In genomic region chr14:76918176-76918750, GRCh38 we compare ENCODE assay signal across 8 cellular contexts.
A peak's percentile ranks its signal among the peaks of the same experiment; 100 is the strongest.
DNase-seq lines count a peak whose midpoint lies in the region; ATAC-seq and TF ChIP-seq lines count a peak whose summit lies in the region.

No MANE protein-coding gene starts in this region.

- H3K4me1 ChIP-seq in GM23338 (ENCODE audit: insufficient read depth): peaks cover 53% of the 10 kb centered on the region
- peaks cover 27 to 60% of the 10 kb centered on the region in 2 donors for H3K4me1 ChIP-seq in muscle layer of duodenum (ENCODE audit: control insufficient read depth in 1 of 2, insufficient read depth in 2 of 2, low read length in 2 of 2)
- H3K4me1 ChIP-seq in MM.1S (ENCODE audit: low read length): peaks cover 3% of the 10 kb centered on the region; the same call in 1 of the 2 replicates

- H3F3A ChIP-seq in GM23338 (replicated peaks; ENCODE audit: low read depth) (peaks cover 17% of the 10 kb centered on the region), MM.1S (ENCODE audit: insufficient read depth, low read length) (no peaks in the 10 kb centered on the region)

- H4K20me1 ChIP-seq in GM23338 (replicated peaks; ENCODE audit: insufficient read depth) (no peaks in the 10 kb centered on the region), MM.1S (ENCODE audit: insufficient read depth, low read length) (no peaks in the 10 kb centered on the region)

- peak overlapping the region; percentile 91 for H3K27ac Mint-ChIP-seq in GM23338

- no peaks in the 10 kb centered on the region; the same call in 2 of the 3 replicates for H3K9me3 Mint-ChIP-seq in GM23338

- H3K27me3 ChIP-seq in GM23338 (ENCODE audit: insufficient read depth) (no peaks in the 10 kb centered on the region), muscle layer of duodenum (ENCODE audit: low read depth, low read length) (no peaks in the 10 kb centered on the region), MM.1S (replicated peaks; ENCODE audit: insufficient read depth, low read length) (no peaks in the 10 kb centered on the region)

- H3K9me2 ChIP-seq in GM23338 (ENCODE audit: insufficient read depth): no peaks in the 10 kb centered on the region
- no peaks in the 10 kb centered on the region for H3K9me2 ChIP-seq in MM.1S (replicated peaks; ENCODE audit: insufficient read depth, low read length)

- peak overlapping the region; percentile 63; the same call in 1 of the 2 replicates for H2AFZ ChIP-seq in GM23338
- H2AFZ ChIP-seq in MM.1S (ENCODE audit: low read length): no peak overlapping the region

- in situ Hi-C loops in GM13976 (cut with MboI; ENCODE audit: low sequenced_read_pairs, unreplicated experiment): loop anchor here (10.0 kb wide), 1 partner anchor 147 kb away; no protein-coding TSS in a partner anchor

- peak overlapping the region; percentile 26; the same call in 1 of the 3 replicates for H3K4me3 Mint-ChIP-seq in GM23338

- no peak for TF ChIP-seq CTCF in GM23338 (conservative IDR thresholded peaks at IDR 0.05; ENCODE audit: low read depth in 2 of 2)
- no peak for TF ChIP-seq CTCF in GM13976 (IDR thresholded peaks at IDR 0.05; ENCODE audit: borderline replicate concordance, control extremely low read depth, extremely low read depth, insufficient read depth, missing control alignments)
- no peak for TF ChIP-seq CTCF in MM.1S (IDR thresholded peaks at IDR 0.05; ENCODE audit: low read length)

- H3K9me3 ChIP-seq in muscle layer of duodenum (ENCODE audit: control insufficient read depth in 1 of 2, low read length in 2 of 2): no peaks in the 10 kb centered on the region
- H3K9me3 ChIP-seq in MM.1S (replicated peaks; ENCODE audit: insufficient read depth, low read length): no peaks in the 10 kb centered on the region

- H3K27ac ChIP-seq in GM23338 (ENCODE audit: low read depth) (peak overlapping the region; percentile 66; the same call in 1 of the 2 replicates), muscle layer of duodenum (ENCODE audit: low read length) (peak overlapping the region; percentile 76), MM.1S (ENCODE audit: low read length) (no peak overlapping the region)

- H3K4me1 Mint-ChIP-seq in GM23338: peaks cover 73% of the 10 kb centered on the region

- H3K9ac ChIP-seq in MM.1S (ENCODE audit: low read length): no peak overlapping the region

- no peak for DNase-seq in GM23338 (ENCODE audit: low spot score)
- peak; percentile 27 to 55 for DNase-seq in NOMO-1 (lab: John Stamatoyannopoulos, UW; ENCODE audit: unreplicated experiment in 2 of 2)
- peak; percentile 49 for DNase-seq in ecto neural progenitor cell (ENCODE audit: low spot score)
- DNase-seq in iPS-NIHi11 (ENCODE audit: low spot score): no peak
- DNase-seq in GM13976 (ENCODE audit: low spot score): no peak
- DNase-seq in MM.1S: no peak

- no peaks in the 10 kb centered on the region for H3K36me3 ChIP-seq in GM23338 (ENCODE audit: insufficient read depth)
- H3K36me3 ChIP-seq in muscle layer of duodenum (ENCODE audit: control insufficient read depth in 1 of 2, insufficient read depth in 2 of 2, low read length in 2 of 2): peaks cover 0 to 5% of the 10 kb centered on the region in 2 donors
- no peaks in the 10 kb centered on the region for H3K36me3 ChIP-seq in MM.1S (replicated peaks; ENCODE audit: insufficient read depth, low read length)

- no peaks in the 10 kb centered on the region for H3K36me3 Mint-ChIP-seq in GM23338 (ENCODE audit: low read depth)

- H3K79me2 ChIP-seq in GM23338 (replicated peaks; ENCODE audit: insufficient read depth) (no peaks in the 10 kb centered on the region), MM.1S (ENCODE audit: low read length) (no peaks in the 10 kb centered on the region)

- H3K4me3 ChIP-seq in GM23338 (no peak overlapping the region), muscle layer of duodenum (ENCODE audit: low read depth in 1 of 2, low read length in 2 of 2) (peak overlapping the region in 1 of 2 donors; percentile 49), MM.1S (ENCODE audit: low read length) (no peak overlapping the region)

- ATAC-seq in GM23338: peak; percentile 1; the same call in 2 of the 3 replicates
- no peak for ATAC-seq in GM19023 (IDR thresholded peaks at IDR 0.05; ENCODE audit: unreplicated experiment)

- peak overlapping the region; percentile 57 for H3K4me2 ChIP-seq in GM23338
- H3K4me2 ChIP-seq in MM.1S (ENCODE audit: low read depth, low read length): no peak overlapping the region

- H3K27me3 Mint-ChIP-seq in GM23338 (ENCODE audit: insufficient read depth, low read depth, poor library complexity): peaks cover 35% of the 10 kb centered on the region

TF ChIP-seq in GM23338, 12 proteins besides CTCF, POLR2A, EP300 and RAD21:
- TF ChIP-seq POLR2AphosphoS5 (IDR thresholded peaks at IDR 0.05; ENCODE audit: low read depth): no peak
- no peak for TF ChIP-seq CREB1 (CRISPR knock-in tag; IDR thresholded peaks at IDR 0.05; ENCODE audit: low read depth)
- no peak for TF ChIP-seq EZH2 (IDR thresholded peaks at IDR 0.05; ENCODE audit: low read depth, unreplicated experiment)
- TF ChIP-seq JUNB (IDR thresholded peaks at IDR 0.05; ENCODE audit: unreplicated experiment): no peak
- no peak for TF ChIP-seq EZH2phosphoT487 (IDR thresholded peaks at IDR 0.05; ENCODE audit: unreplicated experiment)
- TF ChIP-seq STAT1 (IDR thresholded peaks at IDR 0.05; ENCODE audit: unreplicated experiment): no peak

Comparison
In these comparisons a context has a peak if more than half of its experiments do, and no peak if none do; other contexts are left out.
1. DNase-seq: peak in NOMO-1 (2 of 2) and ecto neural progenitor cell (single experiment); none in GM23338 (single experiment), iPS-NIHi11 (single experiment), GM13976 (single experiment) and MM.1S (single experiment).